ENCODE assay signal across 1 cellular context in genomic region chr7:129970816-129971215, GRCh38.
TF ChIP-seq lines count a peak whose summit lies in the region.

No MANE protein-coding gene starts in this region.

TF ChIP-seq in HepG2, 621 proteins besides CTCF, POLR2A, EP300 and RAD21:
- TF ChIP-seq, protein P1, sequence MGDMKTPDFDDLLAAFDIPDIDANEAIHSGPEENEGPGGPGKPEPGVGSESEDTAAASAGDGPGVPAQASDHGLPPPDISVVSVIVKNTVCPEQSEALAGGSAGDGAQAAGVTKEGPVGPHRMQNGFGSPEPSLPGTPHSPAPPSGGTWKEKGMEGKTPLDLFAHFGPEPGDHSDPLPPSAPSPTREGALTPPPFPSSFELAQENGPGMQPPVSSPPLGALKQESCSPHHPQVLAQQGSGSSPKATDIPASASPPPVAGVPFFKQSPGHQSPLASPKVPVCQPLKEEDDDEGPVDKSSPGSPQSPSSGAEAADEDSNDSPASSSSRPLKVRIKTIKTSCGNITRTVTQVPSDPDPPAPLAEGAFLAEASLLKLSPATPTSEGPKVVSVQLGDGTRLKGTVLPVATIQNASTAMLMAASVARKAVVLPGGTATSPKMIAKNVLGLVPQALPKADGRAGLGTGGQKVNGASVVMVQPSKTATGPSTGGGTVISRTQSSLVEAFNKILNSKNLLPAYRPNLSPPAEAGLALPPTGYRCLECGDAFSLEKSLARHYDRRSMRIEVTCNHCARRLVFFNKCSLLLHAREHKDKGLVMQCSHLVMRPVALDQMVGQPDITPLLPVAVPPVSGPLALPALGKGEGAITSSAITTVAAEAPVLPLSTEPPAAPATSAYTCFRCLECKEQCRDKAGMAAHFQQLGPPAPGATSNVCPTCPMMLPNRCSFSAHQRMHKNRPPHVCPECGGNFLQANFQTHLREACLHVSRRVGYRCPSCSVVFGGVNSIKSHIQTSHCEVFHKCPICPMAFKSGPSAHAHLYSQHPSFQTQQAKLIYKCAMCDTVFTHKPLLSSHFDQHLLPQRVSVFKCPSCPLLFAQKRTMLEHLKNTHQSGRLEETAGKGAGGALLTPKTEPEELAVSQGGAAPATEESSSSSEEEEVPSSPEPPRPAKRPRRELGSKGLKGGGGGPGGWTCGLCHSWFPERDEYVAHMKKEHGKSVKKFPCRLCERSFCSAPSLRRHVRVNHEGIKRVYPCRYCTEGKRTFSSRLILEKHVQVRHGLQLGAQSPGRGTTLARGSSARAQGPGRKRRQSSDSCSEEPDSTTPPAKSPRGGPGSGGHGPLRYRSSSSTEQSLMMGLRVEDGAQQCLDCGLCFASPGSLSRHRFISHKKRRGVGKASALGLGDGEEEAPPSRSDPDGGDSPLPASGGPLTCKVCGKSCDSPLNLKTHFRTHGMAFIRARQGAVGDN (CRISPR knock-in tag; IDR thresholded peaks at IDR 0.05), result peak; percentile 34
- no peak for TF ChIP-seq HIVEP1 (CRISPR knock-in tag; IDR thresholded peaks at IDR 0.05)
- no peak for TF ChIP-seq NPAS2 (CRISPR knock-in tag; IDR thresholded peaks at IDR 0.05; ENCODE audit: borderline replicate concordance)
- no peak for TF ChIP-seq ZNF333 (CRISPR knock-in tag; IDR thresholded peaks at IDR 0.05; ENCODE audit: borderline replicate concordance)
